ENCODE assay signal across 13 cellular contexts in genomic region chr15:63544253-63545026, GRCh38. TPM values are rescaled to one million over a fixed set of nuclear protein-coding genes. Genes with fewer than 3 reads are reported as not detected.
A peak's percentile ranks its signal among the peaks of the same experiment; 100 is the strongest.
DNase-seq lines count a peak whose midpoint lies in the region; TF ChIP-seq lines count a peak whose summit lies in the region.
"Had no signal": no experiment of that assay in that cellular context is flagged by ENCODE, and none has a peak within 500 bp of the region (broad histone marks: within the 10 kb centered on the region; RNA-seq: fewer than 3 reads in every experiment).

No MANE protein-coding gene starts in this region.

- peaks cover 25% of the 10 kb centered on the region for H3K4me1 ChIP-seq in left ventricle myocardium inferior
- H3K4me1 ChIP-seq: breast epithelium had no signal

- no peaks in the 10 kb centered on the region for H3K27me3 ChIP-seq in left ventricle myocardium inferior (ENCODE audit: low read depth)
- H3K27me3 ChIP-seq: breast epithelium had no signal

- TF ChIP-seq CTCF in GM20000 (IDR thresholded peaks at IDR 0.05; ENCODE audit: extremely low read depth, missing control alignments) (no peak), endothelial cell (IDR thresholded peaks at IDR 0.05; ENCODE audit: unreplicated experiment) (no peak), chondrocyte (IDR thresholded peaks at IDR 0.05) (no peak), left ventricle myocardium inferior (IDR thresholded peaks at IDR 0.05; ENCODE audit: borderline replicate concordance) (no peak)

- H3K9me3 ChIP-seq in left ventricle myocardium inferior (replicated peaks) = no peaks in the 10 kb centered on the region
- H3K9me3 ChIP-seq: breast epithelium had no signal

- no peak overlapping the region for H3K4me3 Mint-ChIP-seq in endothelial cell (ENCODE audit: unreplicated experiment)
- no peak overlapping the region for H3K4me3 Mint-ChIP-seq in chondrocyte (ENCODE audit: unreplicated experiment)

- H3K27me3 Mint-ChIP-seq in endothelial cell (ENCODE audit: unreplicated experiment) = no peaks in the 10 kb centered on the region
- H3K27me3 Mint-ChIP-seq in chondrocyte (ENCODE audit: low read depth) = no peaks in the 10 kb centered on the region

- no peak overlapping the region for H3K4me3 ChIP-seq in left ventricle myocardium inferior
- H3K4me3 ChIP-seq: breast epithelium had no signal

- DNase-seq in CD1c-positive myeloid dendritic cell (ENCODE audit: extremely low spot score) = peak; percentile 82
- DNase-seq in GM20000 (ENCODE audit: low spot score) = peak; percentile 16
- DNase-seq in SIG-M5 (lab: John Stamatoyannopoulos, UW) = peak; percentile 89
- DNase-seq in endothelial cell (ENCODE audit: low spot score) = no peak
- no peak for DNase-seq in HCEC 1CT
- no peak for DNase-seq in chondrocyte (ENCODE audit: low spot score)
- DNase-seq in left ventricle myocardium inferior = no peak
- no peak for DNase-seq in globus pallidus (ENCODE audit: low spot score)
- DNase-seq: NCI-H2081; stimulated activated CD4-positive, alpha-beta T cell treated with anti-CD3 and anti-CD28 coated beads, Interleukin-4, amount 100 ng/mL, for 1 hour; T-helper 9 cell had no signal

- H3K4me1 Mint-ChIP-seq in endothelial cell (ENCODE audit: unreplicated experiment) (peaks cover 15% of the 10 kb centered on the region), chondrocyte (ENCODE audit: low read depth) (no peaks in the 10 kb centered on the region)

- peaks cover 7% of the 10 kb centered on the region for H3K36me3 ChIP-seq in left ventricle myocardium inferior
- H3K36me3 ChIP-seq: breast epithelium had no signal

- no peaks in the 10 kb centered on the region for H3K36me3 Mint-ChIP-seq in endothelial cell (ENCODE audit: low read depth, unreplicated experiment)
- H3K36me3 Mint-ChIP-seq in chondrocyte (ENCODE audit: low read depth) = no peaks in the 10 kb centered on the region

- H3K27ac ChIP-seq in left ventricle myocardium inferior (replicated peaks) = no peak overlapping the region
- H3K27ac ChIP-seq: breast epithelium, epithelial cell of prostate had no signal

- H3K27ac Mint-ChIP-seq in endothelial cell (ENCODE audit: unreplicated experiment) (peak overlapping the region; percentile 38), chondrocyte (ENCODE audit: unreplicated experiment) (no peak overlapping the region)

- H3K9me3 Mint-ChIP-seq in endothelial cell (ENCODE audit: unreplicated experiment) (no peaks in the 10 kb centered on the region), chondrocyte (ENCODE audit: low read depth) (no peaks in the 10 kb centered on the region)

- intact Hi-C loops in left ventricle myocardium inferior (cut with micrococcal nuclease) = no loop called here

RNA-seq across cellular contexts. Expression of gene USP3, which starts 40.0 kb away (rescaled TPM):
- total RNA-seq in endothelial cell (ENCODE audit: unreplicated experiment) (33.5 TPM), chondrocyte (27.6 to 30.6 TPM (median 28.7 TPM) in 3 replicates), left ventricle myocardium inferior (17.2 TPM)

RNA-seq across cellular contexts. Expression of gene FBXL22, which starts 52.7 kb away (rescaled TPM):
- total RNA-seq in endothelial cell (ENCODE audit: unreplicated experiment) = 0.31 TPM
- total RNA-seq in chondrocyte = 2.8 to 3.9 TPM (median 2.9 TPM) in 3 replicates
- total RNA-seq in left ventricle myocardium inferior = 29.5 TPM

Comparison
In these comparisons a context has a peak if more than half of its experiments do, and no peak if none do; other contexts are left out.
1. DNase-seq: peak in CD1c-positive myeloid dendritic cell (single experiment), GM20000 (single experiment) and SIG-M5 (single experiment); none in endothelial cell (single experiment), HCEC 1CT (single experiment), chondrocyte (single experiment), left ventricle myocardium inferior (single experiment) and globus pallidus (single experiment).